In the genomic region with DNA sequence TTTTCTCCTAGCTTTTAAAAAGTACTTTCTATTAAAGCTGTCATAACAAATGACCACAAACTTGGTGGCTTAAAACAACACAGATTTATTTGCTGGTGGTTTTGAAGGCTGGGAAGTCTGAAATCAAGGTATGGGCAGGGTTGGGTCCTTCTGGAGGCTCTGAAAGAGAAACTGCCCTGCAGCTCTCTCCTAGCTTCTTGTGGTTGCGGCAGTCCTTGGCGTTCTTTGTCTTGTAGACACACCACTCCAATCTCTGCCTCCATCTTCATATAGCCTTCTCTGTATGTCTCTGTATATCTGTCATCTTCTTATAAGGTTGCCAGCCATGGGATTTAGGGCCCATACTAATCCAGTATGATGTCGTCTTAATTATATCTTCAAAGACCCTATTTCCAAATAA, we compare ENCODE assay signal across 20 cellular contexts.
A peak's percentile ranks its signal among the peaks of the same experiment; 100 is the strongest.
DNase-seq lines count a peak whose midpoint lies in the region; FAIRE-seq and TF ChIP-seq lines count a peak whose summit lies in the region.
"Had no signal": no experiment of that assay in that cellular context is flagged by ENCODE, and none has a peak within 500 bp of the region (broad histone marks: within the 10 kb centered on the region; RNA-seq: fewer than 3 reads in every experiment).

No MANE protein-coding gene starts in this region.

- peak; percentile 67 for DNase-seq in NCI-H82 treated with DMSO at 0.1 percent for 48 hours (lab: John Stamatoyannopoulos, UW; ENCODE audit: unreplicated experiment)
- DNase-seq in caudate nucleus (lab: John Stamatoyannopoulos, UW): no peak
- no peak for DNase-seq in glutamatergic neuron
- DNase-seq in substantia nigra (lab: John Stamatoyannopoulos, UW): no peak
- DNase-seq in head of caudate nucleus: no peak
- no peak for DNase-seq in NOMO-1 (lab: John Stamatoyannopoulos, UW; ENCODE audit: unreplicated experiment in 2 of 2)
- no peak for DNase-seq in GM19239 (ENCODE audit: insufficient read length, low spot score)
- no peak for DNase-seq in GM19240 (ENCODE audit: insufficient read length, low spot score)
- DNase-seq: GDM1, GOT3, MG63, NCI-H1092, NCI-H146, NCI-H2081, NCI-H774 had no signal

- H3K36me3 Mint-ChIP-seq in glutamatergic neuron (ENCODE audit: unreplicated experiment): no peaks in the 10 kb centered on the region

- TF ChIP-seq CTCF in glutamatergic neuron (IDR thresholded peaks at IDR 0.05; ENCODE audit: partially characterized antibody, unreplicated experiment): no peak

- peaks cover 61% of the 10 kb centered on the region for H3K4me1 Mint-ChIP-seq in glutamatergic neuron (ENCODE audit: low read depth, unreplicated experiment)

- H3K9me3 Mint-ChIP-seq in glutamatergic neuron (ENCODE audit: unreplicated experiment): peaks cover 6% of the 10 kb centered on the region

- H3K27ac Mint-ChIP-seq in glutamatergic neuron (ENCODE audit: unreplicated experiment): peak overlapping the region; percentile 15

- intact Hi-C loops in head of caudate nucleus (cut with DNase I): no loop called here

- H3K27ac ChIP-seq in caudate nucleus (ENCODE audit: low read depth, low read length) (peak overlapping the region; percentile 94), substantia nigra (ENCODE audit: low read depth, low read length, poor library complexity, severe bottlenecking) (peak overlapping the region; percentile 98)
- H3K27ac ChIP-seq: BLaER1 treated with 17β-estradiol and CSF1 and Interleukin-3, amounts not matched to agents 10 nM and 100 nM had no signal

- peaks cover 10% of the 10 kb centered on the region for H3K27me3 Mint-ChIP-seq in glutamatergic neuron (ENCODE audit: unreplicated experiment)

- FAIRE-seq in GM19239 (lab: Jason Lieb, UNC): no peak
- FAIRE-seq: A549, GM12878, GM18507, RCC 7860 had no signal

- no peak overlapping the region for H3K4me3 Mint-ChIP-seq in glutamatergic neuron (ENCODE audit: unreplicated experiment)
